In genomic region chr5:111562566-111562965, GRCh38 we compare ENCODE assay signal across 24 cellular contexts.
"Had no signal": no experiment of that assay in that cellular context is flagged by ENCODE, and none has a peak within 500 bp of the region (broad histone marks: within the 10 kb centered on the region; RNA-seq: fewer than 3 reads in every experiment).

No MANE protein-coding gene starts in this region.

- H3K27ac ChIP-seq: adrenal gland, coronary artery, pancreas, SJSA1, spleen, thoracic aorta, upper lobe of left lung had no signal

- H3K27me3 Mint-ChIP-seq: activated naive CD8-positive, alpha-beta T cell had no signal

- H3K27ac Mint-ChIP-seq: activated B cell treated with CpG ODN at 0.5 μM for 24 hours; activated CD4-positive, alpha-beta T cell treated with anti-CD3 and anti-CD28 coated beads for 36 hours; activated naive CD8-positive, alpha-beta T cell; activated T-cell treated with anti-CD3 and anti-CD28 coated beads, Interleukin-2, amount 50 U/mL, for 24 hours; activated T-helper 17 cell treated with anti-CD3 and anti-CD28 coated beads, Interleukin-2, amount 50 U/mL, for 72 hours; endodermal cell; nephron progenitor cell; T-helper 1 cell treated with Interleukin-12 subunit alpha and Interleukin-12 subunit beta and Interleukin-4 antibody, amounts not matched to agents 30 μg/mL and 1 μg/mL, for 36 hours had no signal

- DNase-seq: activated B cell treated with CpG ODN at 0.5 μM for 24 hours; activated CD4-positive, alpha-beta T cell treated with anti-CD3 and anti-CD28 coated beads for 36 hours; activated CD4-positive, alpha-beta T cell treated with anti-CD3 and anti-CD28 coated beads, Interleukin-2, amount 50 U/mL, for 4 hours; activated CD8-positive, alpha-beta memory T cell treated with anti-CD3 and anti-CD28 coated beads for 24 hours; activated CD8-positive, alpha-beta memory T cell treated with anti-CD3 and anti-CD28 coated beads, Interleukin-2, amount 50 U/mL, for 4 hours; activated T-cell treated with anti-CD3 and anti-CD28 coated beads, Interleukin-2, amount 50 U/mL, for 24 hours; adrenal gland; cerebellar nuclear complex; endodermal cell; left colon; mammary epithelial cell; nephron progenitor cell; pancreas; spleen; stimulated activated CD4-positive, alpha-beta T cell treated with anti-CD3 and anti-CD28 coated beads, Interleukin-4, amount 100 ng/mL, for 24 hours; stimulated activated naive CD4-positive, alpha-beta T cell treated with Interleukin-2 at 50 U/mL for 16 hours; T1000; upper lobe of left lung had no signal

- H3K9me3 Mint-ChIP-seq: T-helper 1 cell treated with Interleukin-12 subunit alpha and Interleukin-12 subunit beta and Interleukin-4 antibody, amounts not matched to agents 30 μg/mL and 1 μg/mL, for 36 hours had no signal

- H3K4me3 ChIP-seq: adrenal gland, coronary artery, pancreas, SJSA1, spleen, thoracic aorta, upper lobe of left lung had no signal

- H3K4me1 ChIP-seq: adrenal gland, pancreas, SJSA1, spleen, upper lobe of left lung had no signal

- H3K36me3 ChIP-seq: adrenal gland, pancreas, SJSA1, spleen, thoracic aorta, upper lobe of left lung had no signal

- H3K9me3 ChIP-seq: adrenal gland, pancreas, upper lobe of left lung had no signal

- FAIRE-seq: pancreas had no signal

- H3K4me1 Mint-ChIP-seq: activated B cell treated with CpG ODN at 0.5 μM for 24 hours; activated CD4-positive, alpha-beta T cell treated with anti-CD3 and anti-CD28 coated beads for 36 hours; activated T-helper 17 cell treated with anti-CD3 and anti-CD28 coated beads, Interleukin-2, amount 50 U/mL, for 72 hours; endodermal cell had no signal

- ATAC-seq: activated CD4-positive, alpha-beta T cell treated with anti-CD3 and anti-CD28 coated beads for 36 hours; activated T-helper 17 cell treated with anti-CD3 and anti-CD28 coated beads, Interleukin-2, amount 50 U/mL, for 72 hours; left colon; pancreas had no signal

- H3K4me3 Mint-ChIP-seq: activated B cell treated with CpG ODN at 0.5 μM for 24 hours; activated CD4-positive, alpha-beta T cell treated with anti-CD3 and anti-CD28 coated beads for 36 hours; activated naive CD8-positive, alpha-beta T cell; activated T-cell treated with anti-CD3 and anti-CD28 coated beads, Interleukin-2, amount 50 U/mL, for 24 hours; activated T-helper 17 cell treated with anti-CD3 and anti-CD28 coated beads, Interleukin-2, amount 50 U/mL, for 72 hours; endodermal cell; nephron progenitor cell; T-helper 1 cell treated with Interleukin-12 subunit alpha and Interleukin-12 subunit beta and Interleukin-4 antibody, amounts not matched to agents 30 μg/mL and 1 μg/mL, for 36 hours had no signal

- H3K27me3 ChIP-seq: adrenal gland, pancreas, SJSA1, spleen, upper lobe of left lung had no signal
